ENCODE assay signal across 8 cellular contexts in genomic region chr19:10580979-10581631, GRCh38. TPM values are rescaled to one million over a fixed set of nuclear protein-coding genes. Genes with fewer than 3 reads are reported as not detected.
DNase-seq lines count a peak whose midpoint lies in the region; ATAC-seq and TF ChIP-seq lines count a peak whose summit lies in the region.

No MANE protein-coding gene starts in this region.

- no peaks in the 10 kb centered on the region for H3K79me2 ChIP-seq in GM23248 (ENCODE audit: insufficient read depth)

- H3K27me3 ChIP-seq in AG04450 (ENCODE audit: control insufficient read depth, insufficient read depth, low read length): peaks cover 9% of the 10 kb centered on the region
- H3K27me3 ChIP-seq in GM23248 (replicated peaks; ENCODE audit: insufficient read depth): no peaks in the 10 kb centered on the region
- no peaks in the 10 kb centered on the region for H3K27me3 ChIP-seq in breast epithelium

- peaks cover 3% of the 10 kb centered on the region; the same call in 1 of the 2 replicates for H3K4me1 ChIP-seq in GM23248 (ENCODE audit: insufficient read depth)
- no peaks in the 10 kb centered on the region for H3K4me1 ChIP-seq in breast epithelium

- POLR2A ChIA-PET in AG04450 (lab: Yijun Ruan, JAX): interaction anchor here (0.6 to 1.9 kb wide), 5 partner anchors 21 to 75 kb away, joined by 3 to 8 read pairs (median 6); no protein-coding TSS in a partner anchor

- no peaks in the 10 kb centered on the region for H4K20me1 ChIP-seq in GM23248 (ENCODE audit: insufficient read depth)

- DNase-seq in AG04450 (ENCODE audit: low read depth, low spot score) (peak; percentile 83), GM23248 (peak; percentile 98), NCI-H2196 (lab: John Stamatoyannopoulos, UW; ENCODE audit: unreplicated experiment) (peak; percentile 92), breast epithelium (ENCODE audit: low spot score in 2 of 2) (peak; percentile 87 to 90), islet precursor cell (peak; percentile 92)
- peak; percentile 73 to 84 for DNase-seq in stimulated activated CD4-positive, alpha-beta T cell treated with anti-CD3 and anti-CD28 coated beads, Interleukin-15, amount 100 ng/mL, for 1 hour (ENCODE audit: low read depth in 1 of 2, low spot score in 1 of 2)

- H3K9me3 ChIP-seq in AG04450 (ENCODE audit: control insufficient read depth, insufficient read depth, low read length) (no peaks in the 10 kb centered on the region), GM23248 (ENCODE audit: low read depth) (no peaks in the 10 kb centered on the region), breast epithelium (no peaks in the 10 kb centered on the region)

- TF ChIP-seq POLR2A in breast epithelium (IDR thresholded peaks at IDR 0.05): no peak

- H3K36me3 ChIP-seq in GM23248 (ENCODE audit: low read depth): no peaks in the 10 kb centered on the region
- H3K36me3 ChIP-seq in breast epithelium: no peaks in the 10 kb centered on the region

- peak overlapping the region; percentile 78 for H2AFZ ChIP-seq in GM23248

- peak; percentile 100 for TF ChIP-seq CTCF in AG04450 (IDR thresholded peaks at IDR 0.05; ENCODE audit: low read depth, low read length)
- peak; percentile 89 for TF ChIP-seq CTCF in VCaP (conservative IDR thresholded peaks at IDR 0.05)
- TF ChIP-seq CTCF in breast epithelium (IDR thresholded peaks at IDR 0.05): peak; percentile 100

- intact Hi-C loops in breast epithelium (cut with DNase I; ENCODE audit: low total_unique reads): loop anchor here (5.0 kb wide), 1 partner anchor 71 kb away; the partner anchor contains the start of gene ILF3

- peak overlapping the region; percentile 81 for H3K4me2 ChIP-seq in GM23248 (ENCODE audit: unreplicated experiment)

- ATAC-seq in GM19351 (IDR thresholded peaks at IDR 0.05; ENCODE audit: unreplicated experiment): no peak

- CTCF ChIA-PET in AG04450 (lab: Charles Lee): interaction anchor here (0.6 to 6.2 kb wide), 46 partner anchors 8 to 650 kb away, joined by 3 to 273 read pairs (median 4); partner anchors contain the start of genes DNM2 and QTRT1

- in situ Hi-C loops in GM23248 (cut with MboI): loop anchor here (5.0 kb wide), 1 partner anchor 61 kb away; no protein-coding TSS in a partner anchor

- no peak overlapping the region for H3K4me3 ChIP-seq in AG04450 (ENCODE audit: low read depth, low read length)
- peak overlapping the region; percentile 51; the same call in 1 of the 2 replicates for H3K4me3 ChIP-seq in GM23248
- peak overlapping the region in 1 of 3 donors; percentile 6 for H3K4me3 ChIP-seq in breast epithelium

- WGBS in GM23248 (ENCODE audit: low coverage in 1 of 2, low lambda C conversion rate in 2 of 2, missing lambda C conversion rate in 2 of 2), 2 experiments: 11 to 12% methylated on average over 30 to 31 of the region's 31 CpGs

- no peak overlapping the region for H3K9ac ChIP-seq in GM23248

- no peaks in the 10 kb centered on the region for H3F3A ChIP-seq in GM23248 (ENCODE audit: insufficient read depth)

- H3K9me2 ChIP-seq in GM23248 (ENCODE audit: insufficient read depth): no peaks in the 10 kb centered on the region

- H3K27ac ChIP-seq in AG04450 (ENCODE audit: low read depth, low read length) (no peak overlapping the region), GM23248 (no peak overlapping the region), VCaP (no peak overlapping the region), breast epithelium (peak overlapping the region in 1 of 2 donors; percentile 19)

RNA-seq across cellular contexts. Expression of gene AP1M2, which starts 6.0 kb away (rescaled TPM):
- 0.17 TPM in 1 of 2 replicates, not detected in the other for polyA plus RNA-seq in AG04450 (2011; rRNA removed)
- 0.37 TPM in 1 of 2 replicates, not detected in the other for polyA minus RNA-seq in AG04450 (2011; rRNA and poly(A)+ RNA removed)
- total RNA-seq in GM23248 (2014; rRNA removed; shearing (Covaris generic)): not detected in 2 replicates
- not detected in 2 replicates for polyA plus RNA-seq in GM23248 (2016; fragmentation: Nextera tagmentation; extraction: Ambion mirVana)
- total RNA-seq in breast epithelium: 10 to 100 TPM in 2 of 3 donors, not detected in 1; 34.1 to 49.9 TPM

RNA-seq across cellular contexts. Expression of gene CDKN2D, which starts 12.3 kb away (rescaled TPM):
- polyA plus RNA-seq in AG04450 (2011; rRNA removed) (3.9 and 4.3 TPM in 2 replicates), GM23248 (2016; fragmentation: Nextera tagmentation; extraction: Ambion mirVana) (10.7 and 11.7 TPM in 2 replicates)
- polyA minus RNA-seq in AG04450 (2011; rRNA and poly(A)+ RNA removed): 2.0 and 2.1 TPM in 2 replicates
- 7.8 and 8.5 TPM in 2 replicates for total RNA-seq in GM23248 (2014; rRNA removed; shearing (Covaris generic))
- total RNA-seq in breast epithelium: 1 to 10 TPM; 5.3 to 9.4 (median 8.8) TPM

RNA-seq across cellular contexts. Expression of gene KRI1, which starts 15.3 kb away (rescaled TPM):
- polyA plus RNA-seq in AG04450 (2011; rRNA removed): 11.1 and 11.3 TPM in 2 replicates
- polyA minus RNA-seq in AG04450 (2011; rRNA and poly(A)+ RNA removed): 9.8 and 11.7 TPM in 2 replicates
- 10.5 and 11.3 TPM in 2 replicates for total RNA-seq in GM23248 (2014; rRNA removed; shearing (Covaris generic))
- polyA plus RNA-seq in GM23248 (2016; fragmentation: Nextera tagmentation; extraction: Ambion mirVana): 14.9 and 15.1 TPM in 2 replicates
- 10 to 100 TPM; 16.4 to 23.6 (median 17.6) TPM for total RNA-seq in breast epithelium

RNA-seq across cellular contexts. Expression of gene ATG4D, which starts 37.4 kb away (rescaled TPM):
- polyA plus RNA-seq in AG04450 (2011; rRNA removed): 4.6 and 8.7 TPM in 2 replicates
- polyA minus RNA-seq in AG04450 (2011; rRNA and poly(A)+ RNA removed): 7.3 and 10.6 TPM in 2 replicates
- 12.4 and 18.0 TPM in 2 replicates for total RNA-seq in GM23248 (2014; rRNA removed; shearing (Covaris generic))
- 6.2 and 6.3 TPM in 2 replicates for polyA plus RNA-seq in GM23248 (2016; fragmentation: Nextera tagmentation; extraction: Ambion mirVana)
- 10 to 100 TPM; 13.1 to 18.0 (median 16.1) TPM for total RNA-seq in breast epithelium

RNA-seq across cellular contexts. Expression of gene SLC44A2, which starts 44.2 kb away (rescaled TPM):
- polyA plus RNA-seq in AG04450 (2011; rRNA removed) (80.5 and 81.4 TPM in 2 replicates), GM23248 (2016; fragmentation: Nextera tagmentation; extraction: Ambion mirVana) (44.5 and 48.6 TPM in 2 replicates)
- 90.4 and 99.0 TPM in 2 replicates for polyA minus RNA-seq in AG04450 (2011; rRNA and poly(A)+ RNA removed)
- total RNA-seq in GM23248 (2014; rRNA removed; shearing (Covaris generic)): 17.4 and 41.1 TPM in 2 replicates
- total RNA-seq in breast epithelium: 10 to 100 TPM; 63.0 to 92.5 (median 67.5) TPM
